ENCODE assay signal across 15 cellular contexts in the genomic region with DNA sequence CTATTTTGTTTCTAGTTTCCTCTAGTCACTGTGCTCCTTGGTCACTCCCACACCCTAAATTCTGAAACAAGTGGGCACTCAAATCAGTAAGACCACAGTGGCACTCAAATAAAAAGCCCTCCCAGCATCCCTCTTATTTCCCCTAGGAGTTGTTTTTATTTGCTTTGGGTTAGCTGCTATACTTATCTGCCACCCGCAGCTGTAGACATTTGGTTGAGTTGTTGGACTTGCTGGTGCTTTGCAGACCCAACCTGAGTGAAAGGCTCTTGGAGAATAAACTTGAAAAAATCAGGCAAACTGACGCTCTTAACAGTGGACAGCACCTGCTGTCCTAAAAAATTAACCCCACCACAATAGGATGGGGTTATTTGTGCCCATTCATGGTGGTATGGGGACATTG.
A peak's percentile ranks its signal among the peaks of the same experiment; 100 is the strongest.
DNase-seq lines count a peak whose midpoint lies in the region; ATAC-seq, FAIRE-seq and TF ChIP-seq lines count a peak whose summit lies in the region.
"Had no signal": no experiment of that assay in that cellular context is flagged by ENCODE, and none has a peak within 500 bp of the region (broad histone marks: within the 10 kb centered on the region; RNA-seq: fewer than 3 reads in every experiment).

No MANE protein-coding gene starts in this region.

- no peak for TF ChIP-seq CTCF in HCT116 (IDR thresholded peaks at IDR 0.05 in 2 of 3, conservative IDR thresholded peaks at IDR 0.05 in 1 of 3; ENCODE audit: borderline replicate concordance in 1 of 3, insufficient read depth in 1 of 3, low read depth in 2 of 3, low read length in 2 of 3)
- TF ChIP-seq CTCF in endothelial cell of umbilical vein (IDR thresholded peaks at IDR 0.05; ENCODE audit: extremely low read depth in 1 of 2, insufficient read depth in 1 of 2, low read depth in 1 of 2, low read length in 2 of 2), result no peak
- no peak for TF ChIP-seq CTCF in mucosa of descending colon (IDR thresholded peaks at IDR 0.05)
- TF ChIP-seq CTCF in hepatocyte (IDR thresholded peaks at IDR 0.05; ENCODE audit: poor library complexity), result no peak
- TF ChIP-seq CTCF in HFFc6 (IDR thresholded peaks at IDR 0.05), result no peak
- TF ChIP-seq CTCF in right atrium auricular region (IDR thresholded peaks at IDR 0.05), result no peak

- DNase-seq in CMK (ENCODE audit: low read depth) (peak; percentile 8), HCT116 (ENCODE audit: low read depth, low spot score) (no peak), endothelial cell of umbilical vein (ENCODE audit: low read depth, low spot score) (peak; percentile 11), mucosa of descending colon (no peak), hepatocyte (ENCODE audit: low spot score) (no peak), HFFc6 (no peak), right atrium auricular region (ENCODE audit: low spot score) (no peak), NCI-H1048 (lab: John Stamatoyannopoulos, UW) (no peak)
- DNase-seq: Caco-2, H9, NCI-H187, NCI-H446, NCI-H748 treated with DMSO at 0.1 percent for 48 hours, PC-9 had no signal

- POLR2A ChIA-PET in HCT116 (lab: Charles Lee), result no interaction called here
- POLR2A ChIA-PET in endothelial cell of umbilical vein (lab: Charles Lee), result no interaction called here

- intact Hi-C loops in HCT116 (cut with micrococcal nuclease) (no loop called here), endothelial cell of umbilical vein (cut with micrococcal nuclease) (no loop called here), mucosa of descending colon (cut with DNase I, micrococcal nuclease) (no loop called here)

- H3K9me1 ChIP-seq in endothelial cell of umbilical vein (replicated peaks; ENCODE audit: control insufficient read depth, extremely low read depth, insufficient read depth, low read length), result no peaks in the 10 kb centered on the region

- no peak for TF ChIP-seq RAD21 in HCT116 (IDR thresholded peaks at IDR 0.05; ENCODE audit: low read depth)

- BruUV-seq in HCT116 (replicated peaks; lab: Mats Ljungman, UMichigan) (no TSS peak), endothelial cell of umbilical vein (replicated peaks; lab: Mats Ljungman, UMichigan) (no TSS peak)

- H3K4me3 ChIP-seq in HCT116 (replicated peaks in 1 of 2; ENCODE audit: low read depth in 1 of 2, low read length in 2 of 2), result no peak overlapping the region
- no peak overlapping the region for H3K4me3 ChIP-seq in endothelial cell of umbilical vein (replicated peaks in 1 of 3; ENCODE audit: insufficient read depth in 1 of 3, low read depth in 1 of 3, low read length in 3 of 3)
- H3K4me3 ChIP-seq in mucosa of descending colon, result no peak overlapping the region
- no peak overlapping the region for H3K4me3 ChIP-seq in hepatocyte
- H3K4me3 ChIP-seq in right atrium auricular region, result no peak overlapping the region
- H3K4me3 ChIP-seq: PC-9, SK-N-MC had no signal

- WGBS in hepatocyte (ENCODE audit: low lambda C conversion rate, missing lambda C conversion rate), result 58% methylated on average over 2 of the region's 2 CpGs

- no peaks in the 10 kb centered on the region for H4K20me1 ChIP-seq in HCT116 (ENCODE audit: insufficient read depth)
- no peaks in the 10 kb centered on the region for H4K20me1 ChIP-seq in endothelial cell of umbilical vein (replicated peaks; ENCODE audit: control insufficient read depth, extremely low read depth, insufficient read depth, low read length)
- no peaks in the 10 kb centered on the region for H4K20me1 ChIP-seq in hepatocyte (ENCODE audit: insufficient read depth, poor library complexity, severe bottlenecking)

- H3K9me2 ChIP-seq in HCT116 (ENCODE audit: insufficient read depth) (no peaks in the 10 kb centered on the region), hepatocyte (replicated peaks; ENCODE audit: insufficient read depth) (no peaks in the 10 kb centered on the region)

- TF ChIP-seq POLR2A in HCT116 (IDR thresholded peaks at IDR 0.05; ENCODE audit: borderline replicate concordance, extremely low read depth, insufficient read depth, insufficient read length) (no peak), endothelial cell of umbilical vein (IDR thresholded peaks at IDR 0.05; ENCODE audit: low read depth, low read length) (no peak)

- H3K36me3 ChIP-seq in HCT116 (ENCODE audit: control insufficient read depth in 1 of 2, insufficient read depth in 2 of 2, low read length in 2 of 2) (no peaks in the 10 kb centered on the region), endothelial cell of umbilical vein (ENCODE audit: control insufficient read depth in 2 of 2, extremely low read depth in 1 of 2, insufficient read depth in 2 of 2, low read length in 2 of 2) (no peaks in the 10 kb centered on the region), mucosa of descending colon (ENCODE audit: low read depth) (no peaks in the 10 kb centered on the region), hepatocyte (replicated peaks; ENCODE audit: insufficient read depth, low read depth) (no peaks in the 10 kb centered on the region), right atrium auricular region (no peaks in the 10 kb centered on the region)

- no peak overlapping the region for H3K9ac ChIP-seq in HCT116 (ENCODE audit: low read length)
- H3K9ac ChIP-seq in endothelial cell of umbilical vein (replicated peaks; ENCODE audit: extremely low read depth, insufficient read depth, low read length), result no peak overlapping the region

- no peaks in the 10 kb centered on the region for H3K36me3 Mint-ChIP-seq in HFFc6 (ENCODE audit: low read depth)

- no peak overlapping the region for H3K4me3 Mint-ChIP-seq in HFFc6
- H3K4me3 Mint-ChIP-seq: H9 had no signal

- dilution Hi-C loops in endothelial cell of umbilical vein (cut with MboI; ENCODE audit: extremely low pct_ligation_motif_present, low sequenced_read_pairs), result no loop called here

- H3K27me3 ChIP-seq in HCT116 (ENCODE audit: insufficient read depth, low read length) (no peaks in the 10 kb centered on the region), endothelial cell of umbilical vein (ENCODE audit: control insufficient read depth in 2 of 2, insufficient read depth in 2 of 2, low read length in 2 of 2) (no peaks in the 10 kb centered on the region), hepatocyte (no peaks in the 10 kb centered on the region), right atrium auricular region (no peaks in the 10 kb centered on the region)

- H3K4me1 Mint-ChIP-seq in HFFc6 (ENCODE audit: low read depth), result no peaks in the 10 kb centered on the region

- no peak overlapping the region for H3K4me2 ChIP-seq in HCT116 (ENCODE audit: low read length)
- no peak overlapping the region for H3K4me2 ChIP-seq in endothelial cell of umbilical vein (ENCODE audit: insufficient read depth, low read length)
- no peak overlapping the region for H3K4me2 ChIP-seq in hepatocyte
- H3K4me2 ChIP-seq: PC-9 had no signal

- H3K79me2 ChIP-seq in HCT116 (ENCODE audit: insufficient read depth, low read length) (no peaks in the 10 kb centered on the region), endothelial cell of umbilical vein (ENCODE audit: control insufficient read depth, insufficient read depth, low read length) (no peaks in the 10 kb centered on the region), hepatocyte (no peaks in the 10 kb centered on the region)

- H3K4me1 ChIP-seq in HCT116 (ENCODE audit: control insufficient read depth in 1 of 2, insufficient read depth in 2 of 2, low read length in 2 of 2), result no peaks in the 10 kb centered on the region
- H3K4me1 ChIP-seq in endothelial cell of umbilical vein (ENCODE audit: control insufficient read depth, extremely low read depth, insufficient read depth, low read length), result no peaks in the 10 kb centered on the region
- H3K4me1 ChIP-seq in mucosa of descending colon (ENCODE audit: low read depth), result no peaks in the 10 kb centered on the region
- H3K4me1 ChIP-seq in hepatocyte (ENCODE audit: insufficient read depth), result no peaks in the 10 kb centered on the region
- H3K4me1 ChIP-seq in right atrium auricular region, result no peaks in the 10 kb centered on the region
- H3K4me1 ChIP-seq: Caco-2 had no signal

- H3K9me3 ChIP-seq in HCT116 (ENCODE audit: control insufficient read depth in 1 of 2, insufficient read depth in 1 of 2, low read depth in 1 of 2, low read length in 2 of 2) (no peaks in the 10 kb centered on the region), endothelial cell of umbilical vein (replicated peaks; ENCODE audit: control insufficient read depth, insufficient read depth, low read length) (no peaks in the 10 kb centered on the region), mucosa of descending colon (no peaks in the 10 kb centered on the region), hepatocyte (ENCODE audit: low read depth) (no peaks in the 10 kb centered on the region), right atrium auricular region (no peaks in the 10 kb centered on the region)
- H3K9me3 ChIP-seq: Caco-2 had no signal

- ATAC-seq in HCT116, result 0 out of 2 replicates have a peak, but pooled peaks have one; percentile 14
- peak; percentile 18 for ATAC-seq in mucosa of descending colon

- CTCF ChIA-PET in HCT116 (lab: Charles Lee) (no interaction called here), endothelial cell of umbilical vein (lab: Charles Lee) (no interaction called here)

- H3K27me3 Mint-ChIP-seq in HFFc6 (ENCODE audit: insufficient read depth), result no peaks in the 10 kb centered on the region; the same call in none of the 2 replicates

- H2AFZ ChIP-seq in HCT116 (ENCODE audit: low read depth, low read length, poor library complexity, severe bottlenecking), result no peak overlapping the region
- H2AFZ ChIP-seq in endothelial cell of umbilical vein (ENCODE audit: low read depth, low read length), result no peak overlapping the region
- no peak overlapping the region for H2AFZ ChIP-seq in hepatocyte
- H2AFZ ChIP-seq: PC-9 had no signal

- FAIRE-seq in endothelial cell of umbilical vein (lab: Jason Lieb, UNC), result no peak

- H3K27ac Mint-ChIP-seq in HFFc6, result no peak overlapping the region
- H3K27ac Mint-ChIP-seq: H9 had no signal

- peaks cover 11% of the 10 kb centered on the region for H3K9me3 Mint-ChIP-seq in HFFc6

- H3K27ac ChIP-seq in HCT116 (ENCODE audit: low read depth, low read length), result no peak overlapping the region
- H3K27ac ChIP-seq in endothelial cell of umbilical vein (ENCODE audit: insufficient read depth, low read depth, low read length), result no peak overlapping the region
- no peak overlapping the region for H3K27ac ChIP-seq in hepatocyte
- H3K27ac ChIP-seq in right atrium auricular region, result no peak overlapping the region
- H3K27ac ChIP-seq: PC-9, SK-N-MC had no signal

- RAD21 ChIA-PET in HCT116 (lab: Charles Lee; ENCODE audit: low non-redundant PET in 1 of 2, low total read pairs in 2 of 2, uncharacterized antibody in 2 of 2, unreplicated experiment in 2 of 2), result no interaction called here

TF ChIP-seq in HCT116, 20 proteins besides CTCF, POLR2A, EP300 and RAD21 (continues in another document):
- no peak for TF ChIP-seq EGR1 (IDR thresholded peaks at IDR 0.05; ENCODE audit: low read depth)
- no peak for TF ChIP-seq EZH2 (IDR thresholded peaks at IDR 0.05)
- no peak for TF ChIP-seq CBX3 (IDR thresholded peaks at IDR 0.05; ENCODE audit: low read depth)
- TF ChIP-seq FOSL1 (IDR thresholded peaks at IDR 0.05; ENCODE audit: low read depth), result no peak
- TF ChIP-seq ZFX (IDR thresholded peaks at IDR 0.05), result no peak

TF ChIP-seq in endothelial cell of umbilical vein, 7 proteins besides CTCF, POLR2A, EP300 and RAD21 (continues in another document):
- TF ChIP-seq FOS (IDR thresholded peaks at IDR 0.05; ENCODE audit: borderline replicate concordance, insufficient read depth, low read length), result no peak
- TF ChIP-seq POLR2AphosphoS5 (IDR thresholded peaks at IDR 0.05; ENCODE audit: insufficient read depth, low read depth, low read length), result no peak
- no peak for TF ChIP-seq EZH2 (IDR thresholded peaks at IDR 0.05; ENCODE audit: borderline replicate concordance, low read depth, low read length, severe bottlenecking)

Comparison
In these comparisons a context has a peak if more than half of its experiments do, and no peak if none do; other contexts are left out.
1. DNase-seq: peak in CMK (single experiment) and endothelial cell of umbilical vein (single experiment); none in HCT116 (single experiment), mucosa of descending colon (0 of 3), hepatocyte (single experiment), HFFc6 (single experiment), right atrium auricular region (single experiment) and NCI-H1048 (single experiment).